Comparison of ENCODE assay signal across 24 cellular contexts in genomic region chr15:93866441-93866840, GRCh38.
"Had no signal": no experiment of that assay in that cellular context is flagged by ENCODE, and none has a peak within 500 bp of the region (broad histone marks: within the 10 kb centered on the region; RNA-seq: fewer than 3 reads in every experiment).

No MANE protein-coding gene starts in this region.

- DNase-seq: activated B cell treated with CpG ODN at 0.5 μM for 24 hours; activated CD4-positive, alpha-beta T cell treated with anti-CD3 and anti-CD28 coated beads for 36 hours; activated CD4-positive, alpha-beta T cell treated with anti-CD3 and anti-CD28 coated beads, Interleukin-2, amount 50 U/mL, for 4 hours; activated CD8-positive, alpha-beta memory T cell treated with anti-CD3 and anti-CD28 coated beads for 24 hours; activated CD8-positive, alpha-beta memory T cell treated with anti-CD3 and anti-CD28 coated beads, Interleukin-2, amount 50 U/mL, for 4 hours; activated T-cell treated with anti-CD3 and anti-CD28 coated beads, Interleukin-2, amount 50 U/mL, for 24 hours; endodermal cell; esophagus squamous epithelium; head of caudate nucleus; naive thymus-derived CD8-positive, alpha-beta T cell; ovary; sigmoid colon; stimulated activated CD4-positive, alpha-beta T cell treated with anti-CD3 and anti-CD28 coated beads, Interleukin-2, amount 100 ng/mL, for 48 hours; stimulated activated CD8-positive, alpha-beta memory T cell treated with anti-CD3 and anti-CD28 coated beads, Interleukin-4, amount 100 ng/mL, for 48 hours; stimulated activated naive B cell treated with anti-CD40 and anti-IgM and Interleukin-4, amounts not matched to agents 10 μg/mL and 1 μg/mL and 100 μg/mL, for 72 hours; T-helper 17 cell; transverse colon; uterus had no signal

- H3K4me1 ChIP-seq: ascending aorta, gastroesophageal sphincter, prostate gland, sigmoid colon, transverse colon, uterus had no signal

- H3K27ac ChIP-seq: ascending aorta, ovary, prostate gland, sigmoid colon had no signal

- ATAC-seq: activated CD4-positive, alpha-beta T cell treated with anti-CD3 and anti-CD28 coated beads for 36 hours; activated naive CD4-positive, alpha-beta T cell treated with anti-CD3 and anti-CD28 coated beads, Interleukin-2, amount 50 U/mL, for 72 hours; activated T-helper 17 cell treated with anti-CD3 and anti-CD28 coated beads, Interleukin-2, amount 50 U/mL, for 72 hours; gastroesophageal sphincter; left lobe of liver; naive thymus-derived CD8-positive, alpha-beta T cell; stimulated activated naive B cell treated with anti-CD40 and anti-IgM and Interleukin-4, amounts not matched to agents 10 μg/mL and 1 μg/mL and 100 μg/mL, for 72 hours; T-helper 17 cell had no signal

- H3K27me3 ChIP-seq: ascending aorta, esophagus squamous epithelium, gastroesophageal sphincter, ovary, sigmoid colon, transverse colon, uterus had no signal

- H3K9me3 ChIP-seq: ascending aorta, esophagus squamous epithelium, gastroesophageal sphincter, ovary, prostate gland, sigmoid colon, transverse colon, uterus had no signal

- H3K4me3 ChIP-seq: ascending aorta, esophagus squamous epithelium, gastroesophageal sphincter, ovary, prostate gland, sigmoid colon, transverse colon, uterus had no signal

- H3K36me3 ChIP-seq: ascending aorta, esophagus squamous epithelium, gastroesophageal sphincter, ovary, prostate gland, sigmoid colon, transverse colon, uterus had no signal
